Comparison of ENCODE assay signal across 30 cellular contexts in the genomic region with DNA sequence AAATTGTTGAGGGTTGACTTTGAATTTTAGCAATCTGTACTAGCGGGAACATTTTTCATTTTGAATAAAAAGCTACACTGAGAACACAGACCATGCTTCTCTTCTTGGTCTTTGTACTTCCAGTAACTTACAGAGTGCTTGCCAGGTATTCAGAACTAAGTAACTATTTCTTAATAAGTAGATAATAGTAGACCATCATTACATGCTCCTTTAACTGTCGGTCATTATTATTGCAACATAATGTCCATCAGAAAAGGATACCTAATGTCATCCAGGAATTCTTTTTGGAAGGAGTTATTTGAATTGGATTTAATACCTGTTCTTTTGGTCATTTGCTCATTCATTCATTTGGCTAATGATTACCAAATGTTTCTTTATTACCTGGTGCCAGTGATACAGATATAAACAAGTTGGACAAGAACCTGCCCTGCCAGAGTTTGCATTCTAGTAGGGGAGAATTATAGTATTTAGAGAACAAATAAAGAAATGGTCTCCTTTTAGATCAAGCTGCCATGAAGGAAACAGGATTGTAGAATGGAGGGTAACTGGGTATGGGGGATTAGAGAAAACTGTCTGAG. TPM values are rescaled to one million over a fixed set of nuclear protein-coding genes. Genes with fewer than 3 reads are reported as not detected.
"Had no signal": no experiment of that assay in that cellular context is flagged by ENCODE, and none has a peak within 500 bp of the region (broad histone marks: within the 10 kb centered on the region; RNA-seq: fewer than 3 reads in every experiment).

No MANE protein-coding gene starts in this region.

- H3K9me3 ChIP-seq: ovary, psoas muscle, testis, uterus had no signal

- H3K27me3 ChIP-seq: neural progenitor cell, ovary, spleen, suprapubic skin, testis, tibial artery, transverse colon, upper lobe of right lung, uterus had no signal

- ATAC-seq: natural killer cell; psoas muscle; right cardiac atrium; sciatic nerve; stimulated activated memory B cell treated with anti-CD40 and anti-IgM and Interleukin-4, amounts not matched to agents 10 μg/mL and 1 μg/mL and 100 μg/mL, for 72 hours; stimulated activated naive CD8-positive, alpha-beta T cell treated with anti-CD3 and anti-CD28 coated beads, Interleukin-15, amount 100 ng/mL, for 72 hours; stimulated activated naive CD8-positive, alpha-beta T cell treated with anti-CD3 and anti-CD28 coated beads, Interleukin-15, Interleukin-2, amounts not matched to agents 100 U/mL and 50 U/mL, for 24 hours; upper lobe of right lung had no signal

- H3K36me3 ChIP-seq: neural progenitor cell, ovary, spleen, suprapubic skin, tibial artery, transverse colon, upper lobe of right lung, uterus had no signal

- H3K27ac ChIP-seq: neural progenitor cell, ovary, parathyroid adenoma, psoas muscle, skin epidermis, spleen, suprapubic skin, testis, tibial artery, transverse colon, upper lobe of right lung, uterus had no signal

- H3K4me1 ChIP-seq: neural progenitor cell, parathyroid adenoma, psoas muscle, spleen, suprapubic skin, testis, tibial artery, transverse colon, upper lobe of right lung, uterus had no signal

- DNase-seq: natural killer cell; occipital lobe; ovary; posterior cingulate gyrus; psoas muscle; right cardiac atrium; spleen; stimulated activated CD4-positive, alpha-beta T cell treated with anti-CD3 and anti-CD28 coated beads, Interleukin-12 subunit alpha, Interleukin-12 subunit beta, amount 100 ng/mL, for 4 hours; stimulated activated CD4-positive, alpha-beta T cell treated with anti-CD3 and anti-CD28 coated beads, Interleukin-1b, Interleukin-23, amount 100 ng/mL, for 48 hours; stimulated activated CD4-positive, alpha-beta T cell treated with anti-CD3 and anti-CD28 coated beads, Interleukin-4, amount 100 ng/mL, for 1 hour; stimulated activated CD4-positive, alpha-beta T cell treated with anti-CD3 and anti-CD28 coated beads, Interleukin-4, amount 100 ng/mL, for 4 hours; stimulated activated CD8-positive, alpha-beta memory T cell treated with anti-CD3 and anti-CD28 coated beads, Interleukin-4, amount 100 ng/mL, for 48 hours; stimulated activated naive CD4-positive, alpha-beta T cell; stimulated activated naive CD8-positive, alpha-beta T cell treated with anti-CD3 and anti-CD28 coated beads, Interleukin-15, amount 100 ng/mL, for 72 hours; stimulated activated naive CD8-positive, alpha-beta T cell treated with anti-CD3 and anti-CD28 coated beads, Interleukin-15, Interleukin-2, amounts not matched to agents 100 U/mL and 50 U/mL, for 24 hours; substantia nigra; testis; tibial artery; transverse colon; upper lobe of right lung; uterus had no signal

- H3K4me3 ChIP-seq: neural progenitor cell, ovary, psoas muscle, skin epidermis, smooth muscle cell, spleen, suprapubic skin, testis, tibial artery, transverse colon, upper lobe of right lung, uterus had no signal

RNA-seq across cellular contexts. Expression of a gene that starts 32.7 kb away (rescaled TPM):
- total RNA-seq: natural killer cell, occipital lobe, osteoblast, progenitor cell of endocrine pancreas, psoas muscle, right cardiac atrium, sciatic nerve, spleen, upper lobe of right lung had no signal
